Comparison of ENCODE assay signal across 18 cellular contexts in genomic region chr16:81646561-81646960, GRCh38.
DNase-seq lines count a peak whose midpoint lies in the region; ATAC-seq and TF ChIP-seq lines count a peak whose summit lies in the region.
"Had no signal": no experiment of that assay in that cellular context is flagged by ENCODE, and none has a peak within 500 bp of the region (broad histone marks: within the 10 kb centered on the region; RNA-seq: fewer than 3 reads in every experiment).

No MANE protein-coding gene starts in this region.

- ATAC-seq in RWPE2 (ENCODE audit: low read depth): peak; percentile 21; the same call in 1 of the 3 replicates
- ATAC-seq in HG03135 (IDR thresholded peaks at IDR 0.05; ENCODE audit: unreplicated experiment): no peak
- no peak for ATAC-seq in HG02610 (IDR thresholded peaks at IDR 0.05; ENCODE audit: unreplicated experiment)
- ATAC-seq: gastroesophageal sphincter, natural killer cell, psoas muscle had no signal

- H3K4me3 ChIP-seq in RWPE2 (ENCODE audit: severe bottlenecking) (no peak overlapping the region), epithelial cell of esophagus (ENCODE audit: low read length) (no peak overlapping the region), osteoblast (ENCODE audit: insufficient read depth, low read length) (no peak overlapping the region)
- H3K4me3 ChIP-seq: ascending aorta, gastroesophageal sphincter, lung, PC-9, psoas muscle had no signal

- H3K79me2 ChIP-seq in osteoblast (ENCODE audit: insufficient read depth, low read length): peaks cover 15% of the 10 kb centered on the region

- no peak overlapping the region for H2AFZ ChIP-seq in osteoblast (ENCODE audit: low read length)
- H2AFZ ChIP-seq: PC-9 had no signal

- H3K36me3 ChIP-seq in RWPE2 (ENCODE audit: low read depth): peaks cover 16% of the 10 kb centered on the region
- H3K36me3 ChIP-seq in osteoblast (ENCODE audit: insufficient read depth, low read length): no peaks in the 10 kb centered on the region
- H3K36me3 ChIP-seq: ascending aorta, gastroesophageal sphincter had no signal

- H3K27ac ChIP-seq in RWPE2 (ENCODE audit: poor library complexity, severe bottlenecking) (peak overlapping the region; percentile 43), osteoblast (ENCODE audit: low read depth, low read length) (peak overlapping the region; percentile 32)
- H3K27ac ChIP-seq: ascending aorta, PC-9, psoas muscle had no signal

- H3K4me2 ChIP-seq in osteoblast (ENCODE audit: insufficient read depth, low read length): no peak overlapping the region
- H3K4me2 ChIP-seq: PC-9 had no signal

- TF ChIP-seq CTCF in RWPE2 (IDR thresholded peaks at IDR 0.05; ENCODE audit: poor library complexity, severe bottlenecking): no peak
- no peak for TF ChIP-seq CTCF in epithelial cell of esophagus (IDR thresholded peaks at IDR 0.05; ENCODE audit: insufficient read depth, low read depth, low read length, missing control alignments)
- no peak for TF ChIP-seq CTCF in osteoblast (IDR thresholded peaks at IDR 0.05; ENCODE audit: extremely low read depth, low read depth, low read length)

- H3K4me1 ChIP-seq in RWPE2 (ENCODE audit: insufficient read depth, poor library complexity, severe bottlenecking) (peaks cover 27% of the 10 kb centered on the region), osteoblast (ENCODE audit: insufficient read depth, low read length) (peaks cover 26% of the 10 kb centered on the region)
- H3K4me1 ChIP-seq: ascending aorta, psoas muscle had no signal

- DNase-seq in ELR (ENCODE audit: low read depth) (peak; percentile 57), RWPE2 (ENCODE audit: low spot score) (no peak), epithelial cell of esophagus (ENCODE audit: low read depth) (peak; percentile 61), osteoblast (ENCODE audit: insufficient read length, low spot score, missing footprints) (no peak), HUDEP-2 (lab: John Stamatoyannopoulos, UW; ENCODE audit: unreplicated experiment in 76 of 76) (no peak), NCI-H2227 (lab: John Stamatoyannopoulos, UW; ENCODE audit: unreplicated experiment) (no peak)
- DNase-seq: activated effector memory CD4-positive, alpha-beta T cell treated with Interleukin-2 at 50 U/mL for 16 hours; dorsolateral prefrontal cortex; natural killer cell; NCI-H1694; NCI-H524 treated with DMSO at 0.1 percent for 48 hours; PC-9; psoas muscle had no signal

- H3K27me3 ChIP-seq in RWPE2 (ENCODE audit: insufficient read depth, poor library complexity, severe bottlenecking) (no peaks in the 10 kb centered on the region), osteoblast (ENCODE audit: insufficient read depth, low read length) (no peaks in the 10 kb centered on the region)
- H3K27me3 ChIP-seq: ascending aorta, dorsolateral prefrontal cortex, gastroesophageal sphincter had no signal

- no peaks in the 10 kb centered on the region for H3K9me3 ChIP-seq in RWPE2 (ENCODE audit: severe bottlenecking)
- no peaks in the 10 kb centered on the region for H3K9me3 ChIP-seq in osteoblast (ENCODE audit: low read depth, low read length)
- H3K9me3 ChIP-seq: ascending aorta, gastroesophageal sphincter, psoas muscle had no signal

- peaks cover 50% of the 10 kb centered on the region for H4K20me1 ChIP-seq in osteoblast (ENCODE audit: insufficient read depth, low read length)

Comparison
In these comparisons a context has a peak if more than half of its experiments do, and no peak if none do; other contexts are left out.
1. DNase-seq: peak in ELR (single experiment) and epithelial cell of esophagus (single experiment); none in RWPE2 (single experiment), osteoblast (single experiment), HUDEP-2 (0 of 76) and NCI-H2227 (single experiment).